Comparison of ENCODE assay signal across 17 cellular contexts in genomic region chr10:96093948-96094347, GRCh38. TPM values are rescaled to one million over a fixed set of nuclear protein-coding genes. Genes with fewer than 3 reads are reported as not detected.
DNase-seq lines count a peak whose midpoint lies in the region; ATAC-seq and TF ChIP-seq lines count a peak whose summit lies in the region.
"Had no signal": no experiment of that assay in that cellular context is flagged by ENCODE, and none has a peak within 500 bp of the region (broad histone marks: within the 10 kb centered on the region; RNA-seq: fewer than 3 reads in every experiment).

No MANE protein-coding gene starts in this region.

- H3K36me3 ChIP-seq in HCT116 (ENCODE audit: control insufficient read depth in 1 of 2, insufficient read depth in 2 of 2, low read length in 2 of 2) (no peaks in the 10 kb centered on the region), SU-DHL-6 (ENCODE audit: low read length) (no peaks in the 10 kb centered on the region; the same call in 1 of the 2 replicates), hepatocyte (replicated peaks; ENCODE audit: insufficient read depth, low read depth) (no peaks in the 10 kb centered on the region)
- H3K36me3 ChIP-seq: BLaER1, HAP-1 had no signal

- TF ChIP-seq CTCF in HCT116 (IDR thresholded peaks at IDR 0.05 in 2 of 3, conservative IDR thresholded peaks at IDR 0.05 in 1 of 3; ENCODE audit: borderline replicate concordance in 1 of 3, insufficient read depth in 1 of 3, low read depth in 2 of 3, low read length in 2 of 3) = no peak
- no peak for TF ChIP-seq CTCF in SU-DHL-6 (IDR thresholded peaks at IDR 0.05; ENCODE audit: insufficient read depth, low read length, poor library complexity, severe bottlenecking)
- no peak for TF ChIP-seq CTCF in hepatocyte (IDR thresholded peaks at IDR 0.05; ENCODE audit: poor library complexity)

- no peaks in the 10 kb centered on the region for H3K79me2 ChIP-seq in HCT116 (ENCODE audit: insufficient read depth, low read length)
- H3K79me2 ChIP-seq in SU-DHL-6 (ENCODE audit: insufficient read depth, low read length) = no peaks in the 10 kb centered on the region
- no peaks in the 10 kb centered on the region for H3K79me2 ChIP-seq in hepatocyte

- intact Hi-C loops in HCT116 (cut with micrococcal nuclease) = no loop called here

- peaks cover 0 to 6% of the 10 kb centered on the region in 2 donors for H3K9me3 Mint-ChIP-seq in activated naive CD4-positive, alpha-beta T cell treated with anti-CD3 and anti-CD28 coated beads, Interleukin-2, amount 50 U/mL, for 72 hours

- H3K9me2 ChIP-seq in HCT116 (ENCODE audit: insufficient read depth) = no peaks in the 10 kb centered on the region
- no peaks in the 10 kb centered on the region for H3K9me2 ChIP-seq in SU-DHL-6 (replicated peaks; ENCODE audit: insufficient read depth, low read length)
- H3K9me2 ChIP-seq in hepatocyte (replicated peaks; ENCODE audit: insufficient read depth) = no peaks in the 10 kb centered on the region

- H3K27ac ChIP-seq in HCT116 (ENCODE audit: low read depth, low read length) (no peak overlapping the region), SU-DHL-6 (ENCODE audit: low read depth, low read length) (no peak overlapping the region), hepatocyte (peak overlapping the region; percentile 21)
- H3K27ac ChIP-seq: BLaER1, C4-2B had no signal

- no peak for TF ChIP-seq POLR2A in HCT116 (IDR thresholded peaks at IDR 0.05; ENCODE audit: borderline replicate concordance, extremely low read depth, insufficient read depth, insufficient read length)

- H3K27me3 ChIP-seq in HCT116 (ENCODE audit: insufficient read depth, low read length) (no peaks in the 10 kb centered on the region), SU-DHL-6 (ENCODE audit: low read length) (no peaks in the 10 kb centered on the region), hepatocyte (no peaks in the 10 kb centered on the region)
- H3K27me3 ChIP-seq: BLaER1 had no signal

- no peak for TF ChIP-seq RAD21 in HCT116 (IDR thresholded peaks at IDR 0.05; ENCODE audit: low read depth)

- POLR2A ChIA-PET in HCT116 (lab: Charles Lee) = no interaction called here

- CTCF ChIA-PET in HCT116 (lab: Charles Lee) = no interaction called here

- H3K9ac ChIP-seq in HCT116 (ENCODE audit: low read length) (no peak overlapping the region), SU-DHL-6 (ENCODE audit: low read length) (no peak overlapping the region)
- H3K9ac ChIP-seq: BLaER1 had no signal

- RAD21 ChIA-PET in HCT116 (lab: Charles Lee; ENCODE audit: low non-redundant PET in 1 of 2, low total read pairs in 2 of 2, uncharacterized antibody in 2 of 2, unreplicated experiment in 2 of 2) = no interaction called here

- H3K9me3 ChIP-seq in HCT116 (ENCODE audit: control insufficient read depth in 1 of 2, insufficient read depth in 1 of 2, low read depth in 1 of 2, low read length in 2 of 2) (no peaks in the 10 kb centered on the region), SU-DHL-6 (ENCODE audit: insufficient read depth, low read length) (no peaks in the 10 kb centered on the region; the same call in 1 of the 2 replicates), hepatocyte (ENCODE audit: low read depth) (no peaks in the 10 kb centered on the region)
- H3K9me3 ChIP-seq: Caco-2, HAP-1 had no signal

- peaks cover 18% of the 10 kb centered on the region; the same call in 1 of the 2 replicates for H3F3A ChIP-seq in SU-DHL-6 (ENCODE audit: insufficient read depth)

- H3K4me3 ChIP-seq in HCT116 (replicated peaks in 1 of 2; ENCODE audit: low read depth in 1 of 2, low read length in 2 of 2) (no peak overlapping the region), SU-DHL-6 (ENCODE audit: insufficient read depth, low read length, poor library complexity, severe bottlenecking) (no peak overlapping the region), hepatocyte (no peak overlapping the region)
- H3K4me3 ChIP-seq: BLaER1, HAP-1 had no signal

- H3K4me2 ChIP-seq in HCT116 (ENCODE audit: low read length) (no peak overlapping the region), SU-DHL-6 (ENCODE audit: low read depth, low read length, poor library complexity, severe bottlenecking) (no peak overlapping the region), hepatocyte (no peak overlapping the region)
- H3K4me2 ChIP-seq: BLaER1 had no signal

- DNase-seq in HCT116 (ENCODE audit: low read depth, low spot score) = no peak
- DNase-seq in HuH-7 (ENCODE audit: low spot score) = peak; percentile 18
- peak; percentile 19 for DNase-seq in hepatocyte (ENCODE audit: low spot score)
- DNase-seq in activated naive CD4-positive, alpha-beta T cell treated with anti-CD3 and anti-CD28 coated beads, Interleukin-2, amount 50 U/mL, for 72 hours (ENCODE audit: low spot score in 2 of 2) = no peak
- no peak for DNase-seq in AG08395 (ENCODE audit: low spot score)
- DNase-seq: Caco-2; CD4-positive, CD25-positive, alpha-beta regulatory T cell; CD8-positive, alpha-beta T cell; DMS153; DND-41; GOT3 had no signal

- H4K20me1 ChIP-seq in HCT116 (ENCODE audit: insufficient read depth) (no peaks in the 10 kb centered on the region), SU-DHL-6 (ENCODE audit: low read depth, low read length) (no peaks in the 10 kb centered on the region), hepatocyte (ENCODE audit: insufficient read depth, poor library complexity, severe bottlenecking) (no peaks in the 10 kb centered on the region)
- H4K20me1 ChIP-seq: BLaER1 had no signal

- H3K36me3 Mint-ChIP-seq in activated naive CD4-positive, alpha-beta T cell treated with anti-CD3 and anti-CD28 coated beads, Interleukin-2, amount 50 U/mL, for 72 hours = peaks cover 4 to 35% of the 10 kb centered on the region in 2 donors

- peaks cover 0 to 9% of the 10 kb centered on the region in 2 experiments; a peak in 2 of 4 replicates for H3K4me1 ChIP-seq in HCT116 (ENCODE audit: control insufficient read depth in 1 of 2, insufficient read depth in 2 of 2, low read length in 2 of 2)
- no peaks in the 10 kb centered on the region for H3K4me1 ChIP-seq in hepatocyte (ENCODE audit: insufficient read depth)
- H3K4me1 ChIP-seq: HAP-1 had no signal

- no peak for ATAC-seq in HCT116
- no peak for ATAC-seq in activated naive CD4-positive, alpha-beta T cell treated with anti-CD3 and anti-CD28 coated beads, Interleukin-2, amount 50 U/mL, for 72 hours
- ATAC-seq in HG03039 (IDR thresholded peaks at IDR 0.05; ENCODE audit: unreplicated experiment) = no peak
- ATAC-seq: CD8-positive, alpha-beta T cell had no signal

- no peak overlapping the region for H3K27ac Mint-ChIP-seq in activated naive CD4-positive, alpha-beta T cell treated with anti-CD3 and anti-CD28 coated beads, Interleukin-2, amount 50 U/mL, for 72 hours
- H3K27ac Mint-ChIP-seq: B cell; CD4-positive, CD25-positive, alpha-beta regulatory T cell; CD8-positive, alpha-beta T cell had no signal

- H2AFZ ChIP-seq in HCT116 (ENCODE audit: low read depth, low read length, poor library complexity, severe bottlenecking) (peak overlapping the region; percentile 82), SU-DHL-6 (ENCODE audit: low read depth, low read length, severe bottlenecking) (peak overlapping the region; percentile 9), hepatocyte (no peak overlapping the region)

- no TSS peak for BruUV-seq in HCT116 (replicated peaks; lab: Mats Ljungman, UMichigan)

- WGBS in hepatocyte (ENCODE audit: low lambda C conversion rate, missing lambda C conversion rate) = 51% methylated on average over 2 of the region's 2 CpGs

TF ChIP-seq in HCT116, 20 proteins besides CTCF, POLR2A, EP300 and RAD21:
- no peak for TF ChIP-seq ZNF274 (IDR thresholded peaks at IDR 0.05; ENCODE audit: low read depth, low read length)
- no peak for TF ChIP-seq ZFX (IDR thresholded peaks at IDR 0.05)
- no peak for TF ChIP-seq REST (IDR thresholded peaks at IDR 0.05; ENCODE audit: low read depth)
- no peak for TF ChIP-seq MAX (IDR thresholded peaks at IDR 0.05)
- no peak for TF ChIP-seq CBX3 (IDR thresholded peaks at IDR 0.05; ENCODE audit: low read depth)
- TF ChIP-seq YY1 (IDR thresholded peaks at IDR 0.05; ENCODE audit: extremely low read depth, insufficient replicate concordance, low read depth, low read length) = no peak
- TF ChIP-seq TCF7L2 (IDR thresholded peaks at IDR 0.05; ENCODE audit: borderline replicate concordance, extremely low read depth, insufficient read depth, insufficient read length) = no peak

RNA-seq across cellular contexts. Expression of gene ZNF518A, which starts 36.1 kb away (rescaled TPM):
- total RNA-seq in HCT116 (2021; ENCODE audit: unreplicated experiment) = 36.7 TPM
- polyA plus RNA-seq in HCT116 (2012) = 5.4 and 7.2 TPM in 2 replicates
- total RNA-seq in hepatocyte = 23.5 and 26.0 TPM in 2 replicates
- polyA plus RNA-seq in hepatocyte = 16.2 and 16.7 TPM in 2 replicates
- total RNA-seq in activated naive CD4-positive, alpha-beta T cell treated with anti-CD3 and anti-CD28 coated beads, Interleukin-2, amount 50 U/mL, for 72 hours = 10 to 100 TPM; 16.4 to 20.1 TPM

RNA-seq across cellular contexts. Expression of gene CCNJ, which starts 50.6 kb away (rescaled TPM):
- total RNA-seq in HCT116 (2021; ENCODE audit: unreplicated experiment) = 12.2 TPM
- 6.6 and 6.8 TPM in 2 replicates for polyA plus RNA-seq in HCT116 (2012)
- total RNA-seq in hepatocyte = 12.1 and 14.4 TPM in 2 replicates
- 5.1 and 8.2 TPM in 2 replicates for polyA plus RNA-seq in hepatocyte
- 1 to 10 TPM; 3.9 to 5.5 TPM for total RNA-seq in activated naive CD4-positive, alpha-beta T cell treated with anti-CD3 and anti-CD28 coated beads, Interleukin-2, amount 50 U/mL, for 72 hours

Comparison
In these comparisons a context has a peak if more than half of its experiments do, and no peak if none do; other contexts are left out.
1. DNase-seq: peak in HuH-7 (single experiment) and hepatocyte (single experiment); none in HCT116 (single experiment), activated naive CD4-positive, alpha-beta T cell treated with anti-CD3 and anti-CD28 coated beads, Interleukin-2, amount 50 U/mL, for 72 hours (0 of 2) and AG08395 (single experiment).